In genomic region chr6:27829453-27830211, GRCh38 we compare ENCODE assay signal across 9 cellular contexts.
DNase-seq lines count a peak whose midpoint lies in the region; ATAC-seq and TF ChIP-seq lines count a peak whose summit lies in the region.
"Had no signal": no experiment of that assay in that cellular context is flagged by ENCODE, and none has a peak within 500 bp of the region (broad histone marks: within the 10 kb centered on the region; RNA-seq: fewer than 3 reads in every experiment).

No MANE protein-coding gene starts in this region.

- H3K4me1 ChIP-seq in left ventricle myocardium inferior, result peaks cover 6% of the 10 kb centered on the region

- H3K27ac ChIP-seq in left ventricle myocardium inferior (replicated peaks), result no peak overlapping the region

- peaks cover 22% of the 10 kb centered on the region for H3K4me1 Mint-ChIP-seq in activated T-helper 17 cell treated with anti-CD3 and anti-CD28 coated beads, Interleukin-2, amount 50 U/mL, for 72 hours
- peaks cover 41 to 49% of the 10 kb centered on the region in 2 donors for H3K4me1 Mint-ChIP-seq in immature natural killer cell

- peak overlapping the region; percentile 62 for H3K4me3 ChIP-seq in left ventricle myocardium inferior

- no peaks in the 10 kb centered on the region for H3K27me3 Mint-ChIP-seq in activated T-helper 17 cell treated with anti-CD3 and anti-CD28 coated beads, Interleukin-2, amount 50 U/mL, for 72 hours
- H3K27me3 Mint-ChIP-seq in immature natural killer cell (ENCODE audit: low read depth in 3 of 3), result peaks cover 7 to 22% (median 13%) of the 10 kb centered on the region in 3 donors

- H3K27ac Mint-ChIP-seq in activated T-helper 17 cell treated with anti-CD3 and anti-CD28 coated beads, Interleukin-2, amount 50 U/mL, for 72 hours, result peak overlapping the region; percentile 91
- H3K27ac Mint-ChIP-seq in immature natural killer cell, result peak overlapping the region; percentile 94 to 99 (median 98)

- H3K36me3 ChIP-seq in left ventricle myocardium inferior, result peaks cover 7% of the 10 kb centered on the region

- intact Hi-C loops in left ventricle myocardium inferior (cut with micrococcal nuclease) (no loop called here), cardiac septum (cut with DNase I) (loop anchor here (10.0 kb wide), 1 partner anchor 1605 kb away; a partner anchor contains a TSS)

- no peak for ATAC-seq in activated T-helper 17 cell treated with anti-CD3 and anti-CD28 coated beads, Interleukin-2, amount 50 U/mL, for 72 hours (replicated peaks)
- no peak for ATAC-seq in GM19463 (IDR thresholded peaks at IDR 0.05; ENCODE audit: unreplicated experiment)

- DNase-seq in left ventricle myocardium inferior (no peak), cardiac septum (ENCODE audit: low spot score) (no peak), immature natural killer cell (no peak), NCI-H1105 treated with DMSO at 0.1 percent for 48 hours (lab: John Stamatoyannopoulos, UW) (no peak), dermis blood vessel endothelial cell (no peak)
- no peak for DNase-seq in effector CD4-positive, alpha-beta T cell
- DNase-seq: SIG-M5 had no signal

- peaks cover 11% of the 10 kb centered on the region for H3K27me3 ChIP-seq in left ventricle myocardium inferior (ENCODE audit: low read depth)

- TF ChIP-seq CTCF in left ventricle myocardium inferior (IDR thresholded peaks at IDR 0.05; ENCODE audit: borderline replicate concordance), result no peak

- no peaks in the 10 kb centered on the region for H3K9me3 Mint-ChIP-seq in activated T-helper 17 cell treated with anti-CD3 and anti-CD28 coated beads, Interleukin-2, amount 50 U/mL, for 72 hours
- H3K9me3 Mint-ChIP-seq in immature natural killer cell, result no peaks in the 10 kb centered on the region

- H3K4me3 Mint-ChIP-seq in activated T-helper 17 cell treated with anti-CD3 and anti-CD28 coated beads, Interleukin-2, amount 50 U/mL, for 72 hours, result peak overlapping the region; percentile 91
- H3K4me3 Mint-ChIP-seq in immature natural killer cell, result peak overlapping the region; percentile 86 to 93 (median 89)

- H3K9me3 ChIP-seq in left ventricle myocardium inferior (replicated peaks), result no peaks in the 10 kb centered on the region

- peaks cover 22% of the 10 kb centered on the region for H3K36me3 Mint-ChIP-seq in activated T-helper 17 cell treated with anti-CD3 and anti-CD28 coated beads, Interleukin-2, amount 50 U/mL, for 72 hours (ENCODE audit: low read depth)
- peaks cover 0 to 3% (median 0%) of the 10 kb centered on the region in 3 donors for H3K36me3 Mint-ChIP-seq in immature natural killer cell
